Comparison of ENCODE assay signal across 8 cellular contexts in genomic region chr13:40770609-40770933, GRCh38. TPM values are rescaled to one million over a fixed set of nuclear protein-coding genes. Genes with fewer than 3 reads are reported as not detected.
DNase-seq lines count a peak whose midpoint lies in the region; ATAC-seq and TF ChIP-seq lines count a peak whose summit lies in the region.

No MANE protein-coding gene starts in this region.

- 0 to 1% methylated on average over 9 of the region's 9 CpGs for WGBS in testis, 2 donors

- no peaks in the 10 kb centered on the region for H3K27me3 ChIP-seq in ascending aorta
- H3K27me3 ChIP-seq in left lung = no peaks in the 10 kb centered on the region
- H3K27me3 ChIP-seq in testis = no peaks in the 10 kb centered on the region

- peaks cover 4% of the 10 kb centered on the region for H3K36me3 Mint-ChIP-seq in activated CD4-positive, alpha-beta T cell treated with anti-CD3 and anti-CD28 coated beads, Interleukin-2, amount 10 ng/mL, durations not matched to agents 7 days and 5 days (ENCODE audit: low read depth)

- no peak for ATAC-seq in left lung

- H3K4me3 Mint-ChIP-seq in activated CD4-positive, alpha-beta T cell treated with anti-CD3 and anti-CD28 coated beads, Interleukin-2, amount 10 ng/mL, durations not matched to agents 7 days and 5 days = peak overlapping the region; percentile 98

- no peak for TF ChIP-seq POLR2A in testis (IDR thresholded peaks at IDR 0.05)

- H3K27me3 Mint-ChIP-seq in activated CD4-positive, alpha-beta T cell treated with anti-CD3 and anti-CD28 coated beads, Interleukin-2, amount 10 ng/mL, durations not matched to agents 7 days and 5 days = no peaks in the 10 kb centered on the region

- H3K27ac ChIP-seq in ascending aorta (peak overlapping the region; percentile 71 to 83), left lung (peak overlapping the region; percentile 88 to 89), testis (peak overlapping the region; percentile 83 to 88)

- H3K4me1 ChIP-seq in ascending aorta = peaks cover 0 to 6% of the 10 kb centered on the region in 2 donors
- H3K4me1 ChIP-seq in left lung = peaks cover 5 to 13% of the 10 kb centered on the region in 2 donors
- H3K4me1 ChIP-seq in testis = peaks cover 9% of the 10 kb centered on the region

- H3K9me3 ChIP-seq in ascending aorta = no peaks in the 10 kb centered on the region
- H3K9me3 ChIP-seq in left lung = no peaks in the 10 kb centered on the region
- no peaks in the 10 kb centered on the region for H3K9me3 ChIP-seq in testis

- intact Hi-C loops in ascending aorta (cut with DNase I) (loop anchor here (2.0 to 10.0 kb wide), 7 partner anchors 154 to 1736 kb away; partner anchors contain the start of genes DGKH, KBTBD7, MTRF1 and NHLRC3), left lung (cut with DNase I) (no loop called here), testis (cut with DNase I; ENCODE audit: low total_unique reads) (no loop called here)

- H3K4me3 ChIP-seq in ascending aorta (peak overlapping the region; percentile 59 to 75), left lung (peak overlapping the region; percentile 80 to 81), testis (peak overlapping the region; percentile 66 to 93)

- H3K9me3 Mint-ChIP-seq in activated CD4-positive, alpha-beta T cell treated with anti-CD3 and anti-CD28 coated beads, Interleukin-2, amount 10 ng/mL, durations not matched to agents 7 days and 5 days = no peaks in the 10 kb centered on the region

- no peak for TF ChIP-seq CTCF in ascending aorta (IDR thresholded peaks at IDR 0.05)
- TF ChIP-seq CTCF in left lung (IDR thresholded peaks at IDR 0.05) = no peak
- no peak for TF ChIP-seq CTCF in testis (IDR thresholded peaks at IDR 0.05)

- POLR2A ChIA-PET in activated CD4-positive, alpha-beta T cell treated with anti-CD3 and anti-CD28 coated beads, Interleukin-2, amount 10 ng/mL, durations not matched to agents 7 days and 5 days (lab: Charles Lee) = no interaction called here
- POLR2A ChIA-PET in HEK293T (lab: Yijun Ruan, JAX) = interaction anchor here (0.7 kb wide), 1 partner anchor 19 kb away, joined by 5 read pairs; the partner anchor contains the start of gene SLC25A15

- no peak for DNase-seq in activated CD4-positive, alpha-beta T cell treated with anti-CD3 and anti-CD28 coated beads, Interleukin-2, amount 10 ng/mL, durations not matched to agents 7 days and 5 days
- DNase-seq in activated CD4-positive, alpha-beta T cell treated with anti-CD3 and anti-CD28 coated beads for 1 hour = no peak
- no peak for DNase-seq in ascending aorta (ENCODE audit: low spot score in 2 of 2)
- DNase-seq in left lung = no peak
- no peak for DNase-seq in testis
- DNase-seq in SW 1271 (lab: John Stamatoyannopoulos, UW) = no peak
- DNase-seq in dedifferentiated amniotic fluid mesenchymal stem cell (ENCODE audit: extremely low spot score) = no peak
- DNase-seq in HEK293T (ENCODE audit: extremely low spot score) = no peak

- H3K27ac Mint-ChIP-seq in activated CD4-positive, alpha-beta T cell treated with anti-CD3 and anti-CD28 coated beads, Interleukin-2, amount 10 ng/mL, durations not matched to agents 7 days and 5 days = peak overlapping the region; percentile 96

- H3K36me3 ChIP-seq in ascending aorta (peaks cover 0 to 6% of the 10 kb centered on the region in 2 donors), left lung (peaks cover 0 to 13% of the 10 kb centered on the region in 2 donors), testis (ENCODE audit: low read depth, missing control alignments) (no peaks in the 10 kb centered on the region)

- H3K4me1 Mint-ChIP-seq in activated CD4-positive, alpha-beta T cell treated with anti-CD3 and anti-CD28 coated beads, Interleukin-2, amount 10 ng/mL, durations not matched to agents 7 days and 5 days = peaks cover 34% of the 10 kb centered on the region

- CTCF ChIA-PET in activated CD4-positive, alpha-beta T cell treated with anti-CD3 and anti-CD28 coated beads, Interleukin-2, amount 10 ng/mL, durations not matched to agents 7 days and 5 days (lab: Charles Lee) = interaction anchor here (0.5 to 0.7 kb wide), 2 partner anchors 12 to 238 kb away, joined by 3 read pairs; no protein-coding TSS in a partner anchor
- CTCF ChIA-PET in HEK293T (lab: Yijun Ruan, JAX) = no interaction called here

TF ChIP-seq in HEK293T, 16 proteins besides CTCF, POLR2A, EP300 and RAD21:
- TF ChIP-seq FOXA1 (IDR thresholded peaks at IDR 0.05) (no peak), HDGF (IDR thresholded peaks at IDR 0.05; ENCODE audit: borderline replicate concordance) (no peak), CTBP1 (IDR thresholded peaks at IDR 0.05; ENCODE audit: borderline replicate concordance) (no peak), PKNOX1 (IDR thresholded peaks at IDR 0.05) (no peak), FOXK2 (IDR thresholded peaks at IDR 0.05) (no peak), LEF1 (IDR thresholded peaks at IDR 0.05; ENCODE audit: borderline replicate concordance) (no peak), SP1 (IDR thresholded peaks at IDR 0.05) (no peak), FOXM1 (IDR thresholded peaks at IDR 0.05; ENCODE audit: borderline replicate concordance) (no peak), ELF4 (IDR thresholded peaks at IDR 0.05) (no peak), L3MBTL2 (conservative IDR thresholded peaks at IDR 0.05) (no peak), SUZ12 (IDR thresholded peaks at IDR 0.05) (no peak), ARNT (IDR thresholded peaks at IDR 0.05) (no peak), ZNF384 (IDR thresholded peaks at IDR 0.05) (no peak), TARDBP (IDR thresholded peaks at IDR 0.05) (no peak), BHLHE40 (IDR thresholded peaks at IDR 0.05; ENCODE audit: borderline replicate concordance) (no peak)

RNA-seq across cellular contexts. Expression of gene MRPS31, which starts 0.4 kb away (rescaled TPM):
- total RNA-seq in activated CD4-positive, alpha-beta T cell treated with anti-CD3 and anti-CD28 coated beads, Interleukin-2, amount 10 ng/mL, durations not matched to agents 7 days and 5 days = 10 to 100 TPM; 32.3 to 36.2 TPM
- total RNA-seq in ascending aorta (22.8 TPM), left lung (10 to 100 TPM; 13.3 to 18.4 TPM), testis (10 to 100 TPM; 27.7 to 31.0 TPM)
- 22.3 TPM for polyA plus RNA-seq in testis (ENCODE audit: insufficient read depth, low read depth, low replicate concordance)

RNA-seq across cellular contexts. Expression of gene SLC25A15, which starts 18.8 kb away (rescaled TPM):
- total RNA-seq in activated CD4-positive, alpha-beta T cell treated with anti-CD3 and anti-CD28 coated beads, Interleukin-2, amount 10 ng/mL, durations not matched to agents 7 days and 5 days = 10 to 100 TPM; 14.4 to 15.5 TPM
- 5.5 TPM for total RNA-seq in ascending aorta
- total RNA-seq in left lung = 10 to 100 TPM in 1 of 2 donors, 1 to 10 TPM in 1; 6.3 to 10.5 TPM
- 10 to 100 TPM; 35.7 to 42.1 TPM for total RNA-seq in testis
- polyA plus RNA-seq in testis (ENCODE audit: insufficient read depth, low read depth, low replicate concordance) = 22.1 TPM
